In genomic region chr17:16074423-16074822, GRCh38 we compare ENCODE assay signal across 22 cellular contexts.
"Had no signal": no experiment of that assay in that cellular context is flagged by ENCODE, and none has a peak within 500 bp of the region (broad histone marks: within the 10 kb centered on the region; RNA-seq: fewer than 3 reads in every experiment).

No MANE protein-coding gene starts in this region.

- H3K9me3 ChIP-seq: SK-N-SH had no signal

- FAIRE-seq: HepG2, RCC 7860 had no signal

- ATAC-seq: HepG2 had no signal

- H3K4me2 ChIP-seq: SK-N-SH had no signal

- DNase-seq: IMR-90, Kasumi-1, KG1, MM.1S, NCI-H1092 treated with DMSO at 0.1 percent for 48 hours, NCI-H1436, NCI-H187, NCI-H2029, NCI-H2081 treated with DMSO at 0.1 percent for 48 hours, NCI-H2171, NCI-H226, NCI-H446, NCI-H510A, NCI-H524 treated with DMSO at 0.1 percent for 48 hours, NCI-H69, NCI-H774, RPMI8226, SHP77, SK-N-SH, SW 1271 had no signal

- H3K9me2 ChIP-seq: SK-N-SH had no signal
